In genomic region chr6:164013480-164014208, GRCh38 we compare ENCODE assay signal across 32 cellular contexts.
A peak's percentile ranks its signal among the peaks of the same experiment; 100 is the strongest.
DNase-seq lines count a peak whose midpoint lies in the region; ATAC-seq, FAIRE-seq and TF ChIP-seq lines count a peak whose summit lies in the region.
"Had no signal": no experiment of that assay in that cellular context is flagged by ENCODE, and none has a peak within 500 bp of the region (broad histone marks: within the 10 kb centered on the region; RNA-seq: fewer than 3 reads in every experiment).

No MANE protein-coding gene starts in this region.

- H3K4me1 ChIP-seq in HEK293 (ENCODE audit: control insufficient read depth, insufficient read depth, low read length) (no peaks in the 10 kb centered on the region), osteoblast (ENCODE audit: insufficient read depth, low read length) (no peaks in the 10 kb centered on the region)
- H3K4me1 ChIP-seq: colonic mucosa, HAP-1 had no signal

- H3K9me3 ChIP-seq in HEK293 (ENCODE audit: control insufficient read depth, insufficient read depth, low read depth, low read length) (no peaks in the 10 kb centered on the region), osteoblast (ENCODE audit: low read depth, low read length) (peaks cover 2% of the 10 kb centered on the region)
- H3K9me3 ChIP-seq: colonic mucosa, HAP-1 had no signal

- POLR2A ChIA-PET in HEK293 (lab: Yijun Ruan, JAX), result no interaction called here

- no peak overlapping the region for H3K4me2 ChIP-seq in osteoblast (ENCODE audit: insufficient read depth, low read length)

- H3K79me2 ChIP-seq in osteoblast (ENCODE audit: insufficient read depth, low read length), result no peaks in the 10 kb centered on the region

- H3K27ac ChIP-seq in HEK293 (ENCODE audit: extremely low read depth, low read depth, low read length) (no peak overlapping the region), osteoblast (ENCODE audit: low read depth, low read length) (no peak overlapping the region)
- H3K27ac ChIP-seq: colonic mucosa had no signal

- H4K20me1 ChIP-seq in osteoblast (ENCODE audit: insufficient read depth, low read length), result no peaks in the 10 kb centered on the region

- no peaks in the 10 kb centered on the region for H3K27me3 ChIP-seq in osteoblast (ENCODE audit: insufficient read depth, low read length)
- H3K27me3 ChIP-seq: colonic mucosa had no signal

- H3K9me3 Mint-ChIP-seq in brain, result peaks cover 0 to 13% (median 5%) of the 10 kb centered on the region in 5 experiments
- H3K9me3 Mint-ChIP-seq: activated naive CD4-positive, alpha-beta T cell treated with anti-CD3 and anti-CD28 coated beads, Interleukin-2, amount 50 U/mL, for 24 hours; immature natural killer cell had no signal

- H3K27me3 Mint-ChIP-seq in brain, result peaks cover 10% of the 10 kb centered on the region

- CTCF ChIA-PET in HEK293 (lab: Yijun Ruan, JAX), result interaction anchor here (0.7 kb wide), 1 partner anchor 21 kb away, joined by 3 read pairs; no protein-coding TSS in a partner anchor

- no peaks in the 10 kb centered on the region for H3K36me3 Mint-ChIP-seq in brain
- H3K36me3 Mint-ChIP-seq: activated naive CD4-positive, alpha-beta T cell treated with anti-CD3 and anti-CD28 coated beads, Interleukin-2, amount 50 U/mL, for 24 hours; immature natural killer cell; mesothelial cell of epicardium; naive thymus-derived CD4-positive, alpha-beta T cell; type B pancreatic cell had no signal

- DNase-seq in NCI-H146 (lab: John Stamatoyannopoulos, UW), result peak; percentile 62
- peak; percentile 50 for DNase-seq in osteoblast (ENCODE audit: insufficient read length, low spot score, missing footprints)
- no peak for DNase-seq in stimulated activated naive CD4-positive, alpha-beta T cell (lab: John Stamatoyannopoulos, UW)
- DNase-seq in frontal cortex (ENCODE audit: low spot score in 2 of 2), result no peak
- DNase-seq: activated CD4-positive, alpha-beta T cell treated with anti-CD3 and anti-CD28 coated beads, Interleukin-2, amount 50 U/mL, for 48 hours; amygdala; C1 segment of cervical spinal cord; Calu3; colonic mucosa; DND-41; effector memory CD8-positive, alpha-beta T cell; erythroblast; foreskin fibroblast; hippocampal formation; immature natural killer cell; naive thymus-derived CD4-positive, alpha-beta T cell; NCI-H1436; NCI-H2171 treated with DMSO at 0.1 percent for 48 hours; NCI-H526; occipital lobe; small intestine; stimulated activated CD4-positive, alpha-beta T cell treated with anti-CD3 and anti-CD28 coated beads, Interleukin-1b, Interleukin-23, amount 100 ng/mL, for 48 hours had no signal

- peak overlapping the region in 3 of 5 experiments; percentile 31 to 85 (median 73) for H3K27ac Mint-ChIP-seq in brain
- H3K27ac Mint-ChIP-seq: activated naive CD4-positive, alpha-beta T cell treated with anti-CD3 and anti-CD28 coated beads, Interleukin-2, amount 50 U/mL, for 24 hours; effector memory CD8-positive, alpha-beta T cell; immature natural killer cell; mesothelial cell of epicardium; naive thymus-derived CD4-positive, alpha-beta T cell; type B pancreatic cell had no signal

- H3K4me1 Mint-ChIP-seq in brain, result peaks cover 60% of the 10 kb centered on the region
- H3K4me1 Mint-ChIP-seq: activated naive CD4-positive, alpha-beta T cell treated with anti-CD3 and anti-CD28 coated beads, Interleukin-2, amount 50 U/mL, for 24 hours; immature natural killer cell had no signal

- no peaks in the 10 kb centered on the region for H3K36me3 ChIP-seq in HEK293 (ENCODE audit: control insufficient read depth in 2 of 2, insufficient read depth in 1 of 2, low read length in 2 of 2)
- no peaks in the 10 kb centered on the region for H3K36me3 ChIP-seq in osteoblast (ENCODE audit: insufficient read depth, low read length)
- H3K36me3 ChIP-seq: colonic mucosa, HAP-1 had no signal

- peak overlapping the region in 1 of 5 experiments; percentile 12 for H3K4me3 Mint-ChIP-seq in brain
- H3K4me3 Mint-ChIP-seq: activated naive CD4-positive, alpha-beta T cell treated with anti-CD3 and anti-CD28 coated beads, Interleukin-2, amount 50 U/mL, for 24 hours; effector memory CD8-positive, alpha-beta T cell; immature natural killer cell; mesothelial cell of epicardium; naive thymus-derived CD4-positive, alpha-beta T cell; type B pancreatic cell had no signal

- no peak for ATAC-seq in HG02623 (IDR thresholded peaks at IDR 0.05; ENCODE audit: unreplicated experiment)
- ATAC-seq: activated CD4-positive, CD25-positive, alpha-beta regulatory T cell treated with anti-CD3 and anti-CD28 coated beads, Interleukin-2, amount 50 U/mL, for 24 hours; effector memory CD8-positive, alpha-beta T cell; left lobe of liver; naive thymus-derived CD4-positive, alpha-beta T cell had no signal

- no peak for FAIRE-seq in frontal cortex (lab: Jason Lieb, UNC)
- FAIRE-seq: bronchial epithelial cell, small intestine had no signal

- no peak for TF ChIP-seq CTCF in HEK293 (tag by site-specific recombination; IDR thresholded peaks at IDR 0.05)
- no peak for TF ChIP-seq CTCF in brain (conservative IDR thresholded peaks at IDR 0.05)
- no peak for TF ChIP-seq CTCF in osteoblast (IDR thresholded peaks at IDR 0.05; ENCODE audit: extremely low read depth, low read depth, low read length)

- H3K4me3 ChIP-seq in HEK293 (ENCODE audit: low read depth, low read length), result no peak overlapping the region
- no peak overlapping the region for H3K4me3 ChIP-seq in osteoblast (ENCODE audit: insufficient read depth, low read length)
- H3K4me3 ChIP-seq: colonic mucosa, HAP-1 had no signal

- no peak overlapping the region for H2AFZ ChIP-seq in osteoblast (ENCODE audit: low read length)

TF ChIP-seq in HEK293, 187 proteins besides CTCF, POLR2A, EP300 and RAD21:
- TF ChIP-seq ZBTB17 (tag by site-specific recombination; IDR thresholded peaks at IDR 0.05) (no peak), ZNF555 (tag by site-specific recombination; conservative IDR thresholded peaks at IDR 0.05) (no peak), ZNF18 (tag by site-specific recombination; IDR thresholded peaks at IDR 0.05) (no peak), SCRT1 (tag by site-specific recombination; IDR thresholded peaks at IDR 0.05; ENCODE audit: borderline replicate concordance) (no peak), ZNF404 (tag by site-specific recombination; IDR thresholded peaks at IDR 0.05) (no peak), ZNF239 (tag by site-specific recombination; IDR thresholded peaks at IDR 0.05) (no peak), ZEB2 (tag by site-specific recombination; IDR thresholded peaks at IDR 0.05) (no peak), ZNF558 (tag by site-specific recombination; IDR thresholded peaks at IDR 0.05) (no peak), ZNF658 (tag by site-specific recombination; IDR thresholded peaks at IDR 0.05) (no peak), KLF8 (tag by site-specific recombination; IDR thresholded peaks at IDR 0.05) (no peak), TRIM28 (IDR thresholded peaks at IDR 0.05; ENCODE audit: borderline replicate concordance, low read length) (peak; percentile 63; the same call in 1 of the 2 replicates), ZFP41 (tag by site-specific recombination; IDR thresholded peaks at IDR 0.05; ENCODE audit: borderline replicate concordance) (no peak), ZNF350 (tag by site-specific recombination; IDR thresholded peaks at IDR 0.05) (no peak), ZIC2 (tag by site-specific recombination; IDR thresholded peaks at IDR 0.05) (0 out of 2 replicates have a peak, but pooled peaks have one; percentile 25)

Comparison
In these comparisons a context has a peak if more than half of its experiments do, and no peak if none do; other contexts are left out.
1. DNase-seq: peak in NCI-H146 (single experiment) and osteoblast (single experiment); none in stimulated activated naive CD4-positive, alpha-beta T cell (0 of 6) and frontal cortex (0 of 2).